Comparison of ENCODE assay signal across 7 cellular contexts in the genomic region with DNA sequence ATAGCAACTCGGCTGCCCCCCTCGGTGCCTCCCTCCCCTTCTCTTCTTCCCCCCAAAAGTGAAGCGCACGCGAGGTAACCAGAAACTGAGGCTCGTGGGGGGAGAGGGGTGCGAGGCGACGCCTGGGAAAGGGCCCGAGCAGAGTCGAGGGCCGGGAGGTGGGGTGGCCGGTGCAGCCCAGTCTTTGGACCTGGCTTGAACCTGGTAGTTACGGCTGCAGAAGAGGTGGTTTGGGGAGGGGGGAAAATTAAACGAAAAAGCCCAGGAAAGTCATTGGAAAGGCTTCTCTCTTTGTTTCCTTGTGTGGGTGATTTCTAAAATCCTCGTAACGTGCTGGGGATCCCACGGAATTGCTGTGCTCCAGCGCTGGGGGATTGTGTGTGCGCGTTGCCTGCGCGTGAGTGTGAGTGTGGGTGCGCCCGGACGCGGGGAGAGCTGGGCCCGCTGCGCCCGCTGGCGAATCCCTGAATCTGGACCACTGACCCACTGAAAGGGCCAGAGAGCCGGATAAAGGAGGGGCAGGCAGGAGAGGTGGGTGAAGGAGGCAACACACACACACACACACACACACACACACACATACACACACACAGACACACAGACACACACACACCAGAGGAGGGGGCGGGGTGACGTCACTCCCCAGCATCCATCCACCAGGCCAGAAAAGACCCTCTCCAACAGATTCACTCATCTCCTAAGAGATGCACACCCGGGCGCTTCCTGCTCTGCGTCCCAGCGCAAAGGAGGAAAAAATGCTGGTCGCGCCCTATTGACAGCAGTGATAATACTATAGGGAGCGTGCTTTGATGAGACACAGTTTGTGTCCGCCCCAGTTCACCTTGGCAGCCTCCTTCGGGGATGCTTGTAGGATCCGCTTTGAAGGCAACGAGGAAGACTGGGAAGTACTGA.
DNase-seq lines count a peak whose midpoint lies in the region; ATAC-seq and TF ChIP-seq lines count a peak whose summit lies in the region.

No MANE protein-coding gene starts in this region.

- CTCF ChIA-PET in mammary epithelial cell (lab: Charles Lee; ENCODE audit: low non-redundant PET): no interaction called here

- no peak for TF ChIP-seq POLR2A in stomach (IDR thresholded peaks at IDR 0.05)

- H3K4me1 ChIP-seq in mammary epithelial cell (ENCODE audit: insufficient read depth, low read length): no peaks in the 10 kb centered on the region
- peaks cover 0 to 33% (median 21%) of the 10 kb centered on the region in 4 donors for H3K4me1 ChIP-seq in stomach

- peak overlapping the region; percentile 59 for H2AFZ ChIP-seq in mammary epithelial cell (ENCODE audit: low read depth, low read length)

- no peak for TF ChIP-seq EP300 in stomach (IDR thresholded peaks at IDR 0.05)

- no peaks in the 10 kb centered on the region for H3K36me3 ChIP-seq in mammary epithelial cell (ENCODE audit: insufficient read depth, low read length)
- H3K36me3 ChIP-seq in stomach: no peaks in the 10 kb centered on the region

- dilution Hi-C loops in mammary epithelial cell (cut with HindIII; ENCODE audit: low sequenced_read_pairs): no loop called here

- H3K9ac ChIP-seq in mammary epithelial cell (ENCODE audit: insufficient read depth, low read length): no peak overlapping the region

- WGBS in mammary epithelial cell (ENCODE audit: low coverage, missing lambda C conversion rate): 16% methylated on average over 29 of the region's 45 CpGs
- 17 to 27% (median 24%) methylated on average over 40 to 45 of the region's 45 CpGs for WGBS in stomach, 5 donors

- H3K9me3 ChIP-seq in mammary epithelial cell (replicated peaks; ENCODE audit: insufficient read depth, low read length) (no peaks in the 10 kb centered on the region), stomach (no peaks in the 10 kb centered on the region)

- H3K27ac ChIP-seq in mammary epithelial cell (ENCODE audit: insufficient read depth, low read depth, low read length) (no peak overlapping the region), stomach (peak overlapping the region in 2 of 5 donors; percentile 34 to 63)

- H3K27me3 ChIP-seq in mammary epithelial cell (ENCODE audit: insufficient read depth, low read length) (peaks cover 22% of the 10 kb centered on the region), stomach (peaks cover 0 to 56% (median 40%) of the 10 kb centered on the region in 3 donors)

- H3K4me3 ChIP-seq in Jurkat, Clone E6-1 (ENCODE audit: low read length): peak overlapping the region; percentile 18; the same call in 1 of the 2 replicates
- H3K4me3 ChIP-seq in mammary epithelial cell (replicated peaks in 1 of 3; ENCODE audit: insufficient read depth in 1 of 3, low read depth in 2 of 3, low read length in 3 of 3) (peak overlapping the region in 2 of 3 experiments; percentile 11 to 23), stomach (peak overlapping the region; percentile 57 to 75 (median 64))

- intact Hi-C loops in mammary epithelial cell (cut with micrococcal nuclease) (no loop called here), left colon (cut with DNase I, micrococcal nuclease) (no loop called here), stomach (cut with DNase I; ENCODE audit: low total_unique reads) (no loop called here)

- no peaks in the 10 kb centered on the region for H4K20me1 ChIP-seq in mammary epithelial cell (ENCODE audit: insufficient read depth, low read length)

- in situ Hi-C loops in mammary epithelial cell (cut with MboI; ENCODE audit: low sequenced_read_pairs in 2 of 2): no loop called here

- no peak for TF ChIP-seq CTCF in mammary epithelial cell (conservative IDR thresholded peaks at IDR 0.05 in 1 of 2, IDR thresholded peaks at IDR 0.05 in 1 of 2; ENCODE audit: extremely low read depth in 1 of 2, insufficient read depth in 1 of 2, low read depth in 1 of 2, low read length in 2 of 2)
- no peak for TF ChIP-seq CTCF in stomach (IDR thresholded peaks at IDR 0.05)

- H3K79me2 ChIP-seq in mammary epithelial cell (ENCODE audit: insufficient read depth, low read length): no peaks in the 10 kb centered on the region

- ATAC-seq in left colon (peak; percentile 64), HG03097 (IDR thresholded peaks at IDR 0.05; ENCODE audit: low FRiP score, unreplicated experiment) (no peak)

- DNase-seq in Jurkat, Clone E6-1 (ENCODE audit: low read depth, low spot score): no peak
- DNase-seq in mammary epithelial cell (no peak), left colon (peak; percentile 41 to 42), stomach (no peak), A172 (ENCODE audit: low spot score) (no peak), Kasumi-1 (lab: John Stamatoyannopoulos, UW) (no peak)

- H3K4me2 ChIP-seq in mammary epithelial cell (ENCODE audit: insufficient read depth, low read depth, low read length): peak overlapping the region; percentile 74

- no TSS peak for BruUV-seq in mammary epithelial cell (replicated peaks; lab: Mats Ljungman, UMichigan)

Comparison
In these comparisons a context has a peak if more than half of its experiments do, and no peak if none do; other contexts are left out.
1. DNase-seq: peak in left colon (2 of 2); none in Jurkat, Clone E6-1 (single experiment), mammary epithelial cell (single experiment), stomach (single experiment), A172 (single experiment) and Kasumi-1 (0 of 2).
2. Peak in every context shown above with its lines, with median percentiles within 50 percentile points of each other: H3K4me3 ChIP-seq.